ENCODE assay signal across 7 cellular contexts in genomic region chr5:134113908-134114875, GRCh38. TPM values are rescaled to one million over a fixed set of nuclear protein-coding genes. Genes with fewer than 3 reads are reported as not detected.
DNase-seq lines count a peak whose midpoint lies in the region; ATAC-seq and TF ChIP-seq lines count a peak whose summit lies in the region.

TCF7 (plus strand) TSS chr5:134114681; CDS start chr5:134114907, 226 bp downstream.

- no peaks in the 10 kb centered on the region for H3K9me3 ChIP-seq in body of pancreas

- DNase-seq in NCI-H1092 treated with DMSO at 0.1 percent for 48 hours (lab: John Stamatoyannopoulos, UW) (peak; percentile 33), T1000 (lab: John Stamatoyannopoulos, UW) (peak; percentile 55), body of pancreas (peak; percentile 80 to 88 (median 85)), sciatic nerve (ENCODE audit: low spot score) (peak; percentile 81)

- peak in 1 of 7 experiments; percentile 6 for TF ChIP-seq CTCF in body of pancreas (IDR thresholded peaks at IDR 0.05)

- peak within 1 kb of the TSS; percentile 7 to 76 (median 62) for H3K27ac ChIP-seq in body of pancreas

- H3K4me3 ChIP-seq in body of pancreas (peak within 1 kb of the TSS; percentile 45 to 49), iPS-11a (ENCODE audit: low read depth, low read length) (peak within 1 kb of the TSS; percentile 67)

- intact Hi-C loops in body of pancreas (cut with DNase I) = no loop called here
- intact Hi-C loops in sciatic nerve (cut with DNase I) = no loop called here

- ATAC-seq in GM18502 (IDR thresholded peaks at IDR 0.05; ENCODE audit: poor library complexity, unreplicated experiment) (peak; percentile 88), HG02610 (IDR thresholded peaks at IDR 0.05; ENCODE audit: unreplicated experiment) (peak; percentile 68), body of pancreas (peak; percentile 93), sciatic nerve (peak; percentile 94)

- no peaks in the 10 kb centered on the region for H3K27me3 ChIP-seq in body of pancreas

- no peaks in the 10 kb centered on the region for H3K36me3 ChIP-seq in body of pancreas (replicated peaks in 1 of 2; ENCODE audit: insufficient read depth in 1 of 2, low read depth in 2 of 2)

- TF ChIP-seq POLR2A in body of pancreas (IDR thresholded peaks at IDR 0.05) = peak; percentile 19 to 47 (median 45)

- peaks cover 22% of the 10 kb centered on the region for H3K4me1 ChIP-seq in body of pancreas

- 1% methylated on average over 31 to 84 of the region's 89 CpGs for WGBS in body of pancreas, 2 donors

RNA-seq across cellular contexts. Expression of gene TCF7, which starts in this region (rescaled TPM):
- total RNA-seq in body of pancreas (1 to 10 TPM; 6.3 to 9.1 TPM), sciatic nerve (8.5 TPM)

Comparison
In these comparisons a context has a peak if more than half of its experiments do, and no peak if none do; other contexts are left out.
1. Peak in every context shown above with its lines: DNase-seq, ATAC-seq, H3K4me3 ChIP-seq and H3K27ac ChIP-seq.
2. DNase-seq: peak in every context shown above with its lines; median percentile 85 in body of pancreas; 81 in sciatic nerve; 55 in T1000; 33 in NCI-H1092 treated with DMSO at 0.1 percent for 48 hours.